1 cellular context compared by ENCODE assay signal in the genomic region with DNA sequence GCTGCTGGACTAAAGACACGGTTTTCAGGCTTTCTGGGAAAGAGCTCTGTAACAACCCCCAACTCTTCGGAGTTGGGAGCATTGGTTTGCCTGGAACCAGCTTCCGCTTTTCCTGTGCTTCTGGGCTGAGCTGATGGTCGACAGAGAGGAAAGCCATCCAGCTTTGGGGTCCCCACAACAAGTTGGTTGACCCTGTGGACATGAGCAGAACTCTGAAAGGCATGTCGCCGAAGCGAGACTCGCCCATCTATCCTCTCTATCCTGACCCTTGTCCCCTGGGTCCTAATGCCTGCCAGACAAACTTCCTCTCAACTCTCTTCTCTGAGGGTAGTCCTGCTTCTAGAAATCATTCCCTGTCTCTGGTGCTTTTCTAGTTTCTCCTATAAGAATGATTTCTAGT.
TF ChIP-seq lines count a peak whose summit lies in the region.

No MANE protein-coding gene starts in this region.

TF ChIP-seq in HEK293, 187 proteins besides CTCF, POLR2A, EP300 and RAD21 (continued from another document):
- TF ChIP-seq ZNF16 (tag by site-specific recombination; IDR thresholded peaks at IDR 0.05; ENCODE audit: low read depth), result no peak
- no peak for TF ChIP-seq PBX3 (CRISPR knock-in tag; IDR thresholded peaks at IDR 0.05)
- no peak for TF ChIP-seq ZNF768 (tag by site-specific recombination; IDR thresholded peaks at IDR 0.05)
- TF ChIP-seq, protein P1, sequence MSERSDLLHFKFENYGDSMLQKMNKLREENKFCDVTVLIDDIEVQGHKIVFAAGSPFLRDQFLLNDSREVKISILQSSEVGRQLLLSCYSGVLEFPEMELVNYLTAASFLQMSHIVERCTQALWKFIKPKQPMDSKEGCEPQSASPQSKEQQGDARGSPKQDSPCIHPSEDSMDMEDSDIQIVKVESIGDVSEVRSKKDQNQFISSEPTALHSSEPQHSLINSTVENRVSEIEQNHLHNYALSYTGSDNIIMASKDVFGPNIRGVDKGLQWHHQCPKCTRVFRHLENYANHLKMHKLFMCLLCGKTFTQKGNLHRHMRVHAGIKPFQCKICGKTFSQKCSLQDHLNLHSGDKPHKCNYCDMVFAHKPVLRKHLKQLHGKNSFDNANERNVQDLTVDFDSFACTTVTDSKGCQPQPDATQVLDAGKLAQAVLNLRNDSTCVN (tag by site-specific recombination; optimal IDR thresholded peaks at IDR 0.05), result peak; percentile 18
- TF ChIP-seq ZNF24 (tag by site-specific recombination; IDR thresholded peaks at IDR 0.05), result no peak
- TF ChIP-seq ZNF510 (tag by site-specific recombination; IDR thresholded peaks at IDR 0.05; ENCODE audit: insufficient replicate concordance), result no peak
- TF ChIP-seq ZNF324 (tag by site-specific recombination; IDR thresholded peaks at IDR 0.05), result no peak
- peak; percentile 55 for TF ChIP-seq PRDM10 (tag by site-specific recombination; IDR thresholded peaks at IDR 0.05)
- no peak for TF ChIP-seq ZNF664 (tag by site-specific recombination; IDR thresholded peaks at IDR 0.05)
- no peak; the same call in 1 of the 2 replicates for TF ChIP-seq SCRT2 (tag by site-specific recombination; IDR thresholded peaks at IDR 0.05)
- TF ChIP-seq, protein P2, sequence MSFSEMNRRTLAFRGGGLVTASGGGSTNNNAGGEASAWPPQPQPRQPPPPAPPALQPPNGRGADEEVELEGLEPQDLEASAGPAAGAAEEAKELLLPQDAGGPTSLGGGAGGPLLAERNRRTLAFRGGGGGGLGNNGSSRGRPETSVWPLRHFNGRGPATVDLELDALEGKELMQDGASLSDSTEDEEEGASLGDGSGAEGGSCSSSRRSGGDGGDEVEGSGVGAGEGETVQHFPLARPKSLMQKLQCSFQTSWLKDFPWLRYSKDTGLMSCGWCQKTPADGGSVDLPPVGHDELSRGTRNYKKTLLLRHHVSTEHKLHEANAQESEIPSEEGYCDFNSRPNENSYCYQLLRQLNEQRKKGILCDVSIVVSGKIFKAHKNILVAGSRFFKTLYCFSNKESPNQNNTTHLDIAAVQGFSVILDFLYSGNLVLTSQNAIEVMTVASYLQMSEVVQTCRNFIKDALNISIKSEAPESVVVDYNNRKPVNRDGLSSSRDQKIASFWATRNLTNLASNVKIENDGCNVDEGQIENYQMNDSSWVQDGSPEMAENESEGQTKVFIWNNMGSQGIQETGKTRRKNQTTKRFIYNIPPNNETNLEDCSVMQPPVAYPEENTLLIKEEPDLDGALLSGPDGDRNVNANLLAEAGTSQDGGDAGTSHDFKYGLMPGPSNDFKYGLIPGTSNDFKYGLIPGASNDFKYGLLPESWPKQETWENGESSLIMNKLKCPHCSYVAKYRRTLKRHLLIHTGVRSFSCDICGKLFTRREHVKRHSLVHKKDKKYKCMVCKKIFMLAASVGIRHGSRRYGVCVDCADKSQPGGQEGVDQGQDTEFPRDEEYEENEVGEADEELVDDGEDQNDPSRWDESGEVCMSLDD (tag by site-specific recombination; IDR thresholded peaks at IDR 0.05), result no peak
- no peak for TF ChIP-seq MZF1 (tag by site-specific recombination; IDR thresholded peaks at IDR 0.05; ENCODE audit: borderline replicate concordance)
- TF ChIP-seq ZNF391 (tag by site-specific recombination; IDR thresholded peaks at IDR 0.05; ENCODE audit: borderline replicate concordance, low read depth), result no peak
- TF ChIP-seq ZFP69B (tag by site-specific recombination; IDR thresholded peaks at IDR 0.05), result no peak
- 0 out of 2 replicates have a peak, but pooled peaks have one; percentile 18 for TF ChIP-seq ZBTB17 (tag by site-specific recombination; IDR thresholded peaks at IDR 0.05)
- no peak for TF ChIP-seq RBAK (tag by site-specific recombination; IDR thresholded peaks at IDR 0.05)
- TF ChIP-seq ZNF76 (tag by site-specific recombination; IDR thresholded peaks at IDR 0.05; ENCODE audit: borderline replicate concordance, low read depth), result 0 out of 2 replicates have a peak, but pooled peaks have one; percentile 39
- TF ChIP-seq ZNF558 (tag by site-specific recombination; IDR thresholded peaks at IDR 0.05), result no peak
- TF ChIP-seq ZNF785 (tag by site-specific recombination; IDR thresholded peaks at IDR 0.05), result no peak
- TF ChIP-seq ZNF202 (tag by site-specific recombination; IDR thresholded peaks at IDR 0.05; ENCODE audit: borderline replicate concordance), result no peak
- TF ChIP-seq PRDM1 (tag by site-specific recombination; IDR thresholded peaks at IDR 0.05), result no peak
- no peak for TF ChIP-seq TCF7L2 (IDR thresholded peaks at IDR 0.05; ENCODE audit: borderline replicate concordance, low read depth, low read length)
- no peak for TF ChIP-seq ZNF366 (tag by site-specific recombination; conservative IDR thresholded peaks at IDR 0.05)
- TF ChIP-seq, protein P3, sequence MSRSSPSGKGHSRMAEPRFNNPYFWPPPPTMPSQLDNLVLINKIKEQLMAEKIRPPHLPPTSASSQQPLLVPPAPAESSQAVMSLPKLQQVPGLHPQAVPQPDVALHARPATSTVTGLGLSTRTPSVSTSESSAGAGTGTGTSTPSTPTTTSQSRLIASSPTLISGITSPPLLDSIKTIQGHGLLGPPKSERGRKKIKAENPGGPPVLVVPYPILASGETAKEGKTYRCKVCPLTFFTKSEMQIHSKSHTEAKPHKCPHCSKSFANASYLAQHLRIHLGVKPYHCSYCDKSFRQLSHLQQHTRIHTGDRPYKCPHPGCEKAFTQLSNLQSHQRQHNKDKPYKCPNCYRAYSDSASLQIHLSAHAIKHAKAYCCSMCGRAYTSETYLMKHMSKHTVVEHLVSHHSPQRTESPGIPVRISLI (tag by site-specific recombination; IDR thresholded peaks at IDR 0.05), result no peak
- 0 out of 2 replicates have a peak, but pooled peaks have one; percentile 12 for TF ChIP-seq ZSCAN30 (tag by site-specific recombination; IDR thresholded peaks at IDR 0.05)
- no peak for TF ChIP-seq ZNF239 (tag by site-specific recombination; IDR thresholded peaks at IDR 0.05)
- no peak for TF ChIP-seq ZFP3 (tag by site-specific recombination; IDR thresholded peaks at IDR 0.05; ENCODE audit: low read depth)
- no peak for TF ChIP-seq ZNF747 (tag by site-specific recombination; IDR thresholded peaks at IDR 0.05)
- TF ChIP-seq, protein P4, sequence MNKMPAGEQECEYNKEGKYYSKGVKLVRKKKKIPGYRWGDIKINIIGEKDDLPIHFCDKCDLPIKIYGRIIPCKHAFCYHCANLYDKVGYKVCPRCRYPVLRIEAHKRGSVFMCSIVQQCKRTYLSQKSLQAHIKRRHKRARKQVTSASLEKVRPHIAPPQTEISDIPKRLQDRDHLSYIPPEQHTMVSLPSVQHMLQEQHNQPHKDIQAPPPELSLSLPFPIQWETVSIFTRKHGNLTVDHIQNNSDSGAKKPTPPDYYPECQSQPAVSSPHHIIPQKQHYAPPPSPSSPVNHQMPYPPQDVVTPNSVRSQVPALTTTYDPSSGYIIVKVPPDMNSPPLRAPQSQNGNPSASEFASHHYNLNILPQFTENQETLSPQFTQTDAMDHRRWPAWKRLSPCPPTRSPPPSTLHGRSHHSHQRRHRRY (tag by site-specific recombination; IDR thresholded peaks at IDR 0.05), result no peak
TF ChIP-seq in HEK293: peak in this region for 8.
